7 cellular contexts compared by ENCODE assay signal in the genomic region with DNA sequence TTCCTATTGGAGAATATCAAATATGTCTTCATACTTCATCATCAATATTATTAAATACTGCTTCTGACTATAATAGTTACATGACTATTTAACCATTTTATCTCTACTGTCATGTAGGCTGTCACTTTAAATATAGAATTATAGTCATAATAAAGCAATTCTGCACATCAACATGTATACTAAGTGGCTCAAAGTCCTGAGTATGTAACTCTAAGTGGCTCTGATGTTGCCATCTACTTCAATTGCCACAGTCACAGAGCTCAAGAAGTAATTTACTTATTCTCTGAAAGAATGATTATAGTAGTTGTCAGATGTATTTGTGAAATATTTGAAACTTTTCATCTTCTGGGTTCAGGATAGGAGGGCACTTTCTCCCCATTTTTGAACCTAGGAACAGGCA.
"Had no signal": no experiment of that assay in that cellular context is flagged by ENCODE, and none has a peak within 500 bp of the region (broad histone marks: within the 10 kb centered on the region; RNA-seq: fewer than 3 reads in every experiment).

No MANE protein-coding gene starts in this region.

- ATAC-seq: K562 had no signal

- H3K4me3 ChIP-seq: K562 had no signal

- DNase-seq: GOT3, H9, HCEC 1CT, IMR-90 had no signal

- FAIRE-seq: H54, HTR-8/SVneo, K562 had no signal
